ENCODE assay signal across 2 cellular contexts in the genomic region with DNA sequence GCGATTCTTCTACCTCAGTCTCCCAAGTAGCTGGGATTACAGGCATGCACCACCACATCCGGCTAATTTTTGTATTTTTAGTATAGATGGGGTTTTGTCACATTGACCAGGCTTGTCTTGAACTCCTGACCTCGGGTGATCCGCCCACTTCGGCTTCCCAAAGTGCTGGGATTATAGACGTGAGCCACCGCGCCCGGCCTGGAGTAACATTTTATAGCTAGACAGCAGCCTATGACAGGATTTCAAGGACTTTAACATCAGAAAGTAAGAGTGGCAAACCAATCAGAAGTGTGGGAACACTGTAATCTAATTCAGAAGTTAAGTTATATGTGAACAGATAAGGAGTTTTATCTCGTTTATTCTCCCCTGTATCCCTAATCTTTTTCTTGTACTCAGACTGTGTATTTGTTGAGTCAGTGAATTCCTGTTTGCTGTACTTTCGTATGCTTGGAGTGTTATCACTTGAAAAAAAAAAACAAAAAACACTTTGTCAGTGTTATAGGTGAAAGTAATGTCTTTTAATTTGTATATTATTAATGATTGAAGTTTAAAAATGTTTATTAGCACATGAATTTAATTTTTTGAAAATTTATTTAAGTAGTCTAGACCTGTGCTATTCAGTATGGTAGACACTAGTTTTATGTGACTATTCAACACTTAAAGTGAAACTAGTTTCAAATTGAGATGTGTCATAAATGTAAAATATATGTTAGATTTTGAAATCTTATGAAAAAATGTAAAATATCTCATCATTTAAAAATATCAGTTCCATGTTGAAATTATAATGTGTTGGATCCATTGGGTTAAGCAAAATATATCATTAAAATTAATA.
TF ChIP-seq lines count a peak whose summit lies in the region.

No MANE protein-coding gene starts in this region.

TF ChIP-seq in SK-N-SH, 30 proteins besides CTCF, POLR2A, EP300 and RAD21 (continued from another document):
- TF ChIP-seq, protein P1, sequence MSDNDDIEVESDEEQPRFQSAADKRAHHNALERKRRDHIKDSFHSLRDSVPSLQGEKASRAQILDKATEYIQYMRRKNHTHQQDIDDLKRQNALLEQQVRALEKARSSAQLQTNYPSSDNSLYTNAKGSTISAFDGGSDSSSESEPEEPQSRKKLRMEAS (IDR thresholded peaks at IDR 0.05; ENCODE audit: low read depth): no peak
- TF ChIP-seq GATA2 (CRISPR knock-in tag; IDR thresholded peaks at IDR 0.05) (0 out of 2 replicates have a peak, but pooled peaks have one; percentile 11), NRF1 (IDR thresholded peaks at IDR 0.05; ENCODE audit: low read depth, low read length) (no peak), SIN3A (IDR thresholded peaks at IDR 0.05; ENCODE audit: borderline replicate concordance, low read depth, low read length) (no peak)
- TF ChIP-seq, protein P2, sequence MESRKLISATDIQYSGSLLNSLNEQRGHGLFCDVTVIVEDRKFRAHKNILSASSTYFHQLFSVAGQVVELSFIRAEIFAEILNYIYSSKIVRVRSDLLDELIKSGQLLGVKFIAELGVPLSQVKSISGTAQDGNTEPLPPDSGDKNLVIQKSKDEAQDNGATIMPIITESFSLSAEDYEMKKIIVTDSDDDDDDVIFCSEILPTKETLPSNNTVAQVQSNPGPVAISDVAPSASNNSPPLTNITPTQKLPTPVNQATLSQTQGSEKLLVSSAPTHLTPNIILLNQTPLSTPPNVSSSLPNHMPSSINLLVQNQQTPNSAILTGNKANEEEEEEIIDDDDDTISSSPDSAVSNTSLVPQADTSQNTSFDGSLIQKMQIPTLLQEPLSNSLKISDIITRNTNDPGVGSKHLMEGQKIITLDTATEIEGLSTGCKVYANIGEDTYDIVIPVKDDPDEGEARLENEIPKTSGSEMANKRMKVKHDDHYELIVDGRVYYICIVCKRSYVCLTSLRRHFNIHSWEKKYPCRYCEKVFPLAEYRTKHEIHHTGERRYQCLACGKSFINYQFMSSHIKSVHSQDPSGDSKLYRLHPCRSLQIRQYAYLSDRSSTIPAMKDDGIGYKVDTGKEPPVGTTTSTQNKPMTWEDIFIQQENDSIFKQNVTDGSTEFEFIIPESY (IDR thresholded peaks at IDR 0.05; ENCODE audit: borderline replicate concordance, low read depth): no peak

TF ChIP-seq in SK-N-SH treated with all-trans-retinoic acid at 6 μM for 48 hours, 23 proteins besides CTCF, POLR2A, EP300 and RAD21 (continued from another document):
- TF ChIP-seq, protein P3, sequence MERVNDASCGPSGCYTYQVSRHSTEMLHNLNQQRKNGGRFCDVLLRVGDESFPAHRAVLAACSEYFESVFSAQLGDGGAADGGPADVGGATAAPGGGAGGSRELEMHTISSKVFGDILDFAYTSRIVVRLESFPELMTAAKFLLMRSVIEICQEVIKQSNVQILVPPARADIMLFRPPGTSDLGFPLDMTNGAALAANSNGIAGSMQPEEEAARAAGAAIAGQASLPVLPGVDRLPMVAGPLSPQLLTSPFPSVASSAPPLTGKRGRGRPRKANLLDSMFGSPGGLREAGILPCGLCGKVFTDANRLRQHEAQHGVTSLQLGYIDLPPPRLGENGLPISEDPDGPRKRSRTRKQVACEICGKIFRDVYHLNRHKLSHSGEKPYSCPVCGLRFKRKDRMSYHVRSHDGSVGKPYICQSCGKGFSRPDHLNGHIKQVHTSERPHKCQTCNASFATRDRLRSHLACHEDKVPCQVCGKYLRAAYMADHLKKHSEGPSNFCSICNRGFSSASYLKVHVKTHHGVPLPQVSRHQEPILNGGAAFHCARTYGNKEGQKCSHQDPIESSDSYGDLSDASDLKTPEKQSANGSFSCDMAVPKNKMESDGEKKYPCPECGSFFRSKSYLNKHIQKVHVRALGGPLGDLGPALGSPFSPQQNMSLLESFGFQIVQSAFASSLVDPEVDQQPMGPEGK (CRISPR knock-in tag; IDR thresholded peaks at IDR 0.05; ENCODE audit: borderline replicate concordance): no peak
- TF ChIP-seq PPARA (CRISPR knock-in tag; IDR thresholded peaks at IDR 0.05; ENCODE audit: borderline replicate concordance) (no peak), ZNF70 (CRISPR knock-in tag; IDR thresholded peaks at IDR 0.05) (no peak)
- TF ChIP-seq, protein P4, sequence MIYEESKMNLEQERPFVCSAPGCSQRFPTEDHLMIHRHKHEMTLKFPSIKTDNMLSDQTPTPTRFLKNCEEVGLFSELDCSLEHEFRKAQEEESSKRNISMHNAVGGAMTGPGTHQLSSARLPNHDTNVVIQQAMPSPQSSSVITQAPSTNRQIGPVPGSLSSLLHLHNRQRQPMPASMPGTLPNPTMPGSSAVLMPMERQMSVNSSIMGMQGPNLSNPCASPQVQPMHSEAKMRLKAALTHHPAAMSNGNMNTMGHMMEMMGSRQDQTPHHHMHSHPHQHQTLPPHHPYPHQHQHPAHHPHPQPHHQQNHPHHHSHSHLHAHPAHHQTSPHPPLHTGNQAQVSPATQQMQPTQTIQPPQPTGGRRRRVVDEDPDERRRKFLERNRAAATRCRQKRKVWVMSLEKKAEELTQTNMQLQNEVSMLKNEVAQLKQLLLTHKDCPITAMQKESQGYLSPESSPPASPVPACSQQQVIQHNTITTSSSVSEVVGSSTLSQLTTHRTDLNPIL (CRISPR knock-in tag; IDR thresholded peaks at IDR 0.05; ENCODE audit: low read depth): no peak
